18 cellular contexts compared by ENCODE assay signal in genomic region chr19:31610036-31610435, GRCh38.
"Had no signal": no experiment of that assay in that cellular context is flagged by ENCODE, and none has a peak within 500 bp of the region (broad histone marks: within the 10 kb centered on the region; RNA-seq: fewer than 3 reads in every experiment).

No MANE protein-coding gene starts in this region.

- FAIRE-seq: endothelial cell of umbilical vein, islet of Langerhans, small intestine had no signal

- H3K4me3 ChIP-seq: colonic mucosa, gastrocnemius medialis, heart right ventricle, mucosa of descending colon, right atrium auricular region, sigmoid colon had no signal

- ATAC-seq: gastrocnemius medialis; heart right ventricle; mucosa of descending colon; naive thymus-derived CD8-positive, alpha-beta T cell had no signal

- DNase-seq: colonic mucosa; effector CD4-positive, alpha-beta T cell; endodermal cell; erythroblast; gastrocnemius medialis; heart right ventricle; hypothalamus; kidney glomerular epithelial cell; mucosa of descending colon; naive thymus-derived CD8-positive, alpha-beta T cell; posterior cingulate gyrus; sigmoid colon; small intestine; stimulated activated CD4-positive, alpha-beta T cell treated with anti-CD3 and anti-CD28 coated beads, Interleukin-12 subunit alpha, Interleukin-12 subunit beta, amount 100 ng/mL, for 4 hours; stimulated activated naive CD4-positive, alpha-beta T cell had no signal
